Comparison of ENCODE assay signal across 8 cellular contexts in genomic region chr1:45518910-45519309, GRCh38. TPM values are rescaled to one million over a fixed set of nuclear protein-coding genes. Genes with fewer than 3 reads are reported as not detected.
DNase-seq lines count a peak whose midpoint lies in the region; ATAC-seq, FAIRE-seq and TF ChIP-seq lines count a peak whose summit lies in the region.
"Had no signal": no experiment of that assay in that cellular context is flagged by ENCODE, and none has a peak within 500 bp of the region (broad histone marks: within the 10 kb centered on the region; RNA-seq: fewer than 3 reads in every experiment).

No MANE protein-coding gene starts in this region.

- H3K36me3 ChIP-seq in GM23248 (ENCODE audit: low read depth) (peaks cover 41% of the 10 kb centered on the region), Peyer's patch (peaks cover 0 to 36% (median under 1%) of the 10 kb centered on the region in 3 donors), endothelial cell of umbilical vein (ENCODE audit: control insufficient read depth in 2 of 2, extremely low read depth in 1 of 2, insufficient read depth in 2 of 2, low read length in 2 of 2) (peaks cover 23 to 25% of the 10 kb centered on the region in 2 experiments)

- H3F3A ChIP-seq in GM23248 (ENCODE audit: insufficient read depth): peaks cover 47% of the 10 kb centered on the region

- no peak overlapping the region for H2AFZ ChIP-seq in GM23248
- no peak overlapping the region for H2AFZ ChIP-seq in endothelial cell of umbilical vein (ENCODE audit: low read depth, low read length)

- peak overlapping the region; percentile 98 for H3K4me3 ChIP-seq in GM23248
- peak overlapping the region in 3 of 4 donors; percentile 6 to 94 (median 75) for H3K4me3 ChIP-seq in Peyer's patch
- peak overlapping the region in 1 of 3 experiments; percentile 39 for H3K4me3 ChIP-seq in endothelial cell of umbilical vein (replicated peaks in 1 of 3; ENCODE audit: insufficient read depth in 1 of 3, low read depth in 1 of 3, low read length in 3 of 3)
- peak overlapping the region; percentile 32 for H3K4me3 ChIP-seq in retinal pigment epithelial cell (ENCODE audit: low read length)

- no peaks in the 10 kb centered on the region for H3K9me1 ChIP-seq in endothelial cell of umbilical vein (replicated peaks; ENCODE audit: control insufficient read depth, extremely low read depth, insufficient read depth, low read length)

- H3K9me2 ChIP-seq in GM23248 (ENCODE audit: insufficient read depth): no peaks in the 10 kb centered on the region

- peaks cover 25% of the 10 kb centered on the region for H3K4me1 ChIP-seq in GM23248 (ENCODE audit: insufficient read depth)
- H3K4me1 ChIP-seq in Peyer's patch: peaks cover 0 to 44% (median 7%) of the 10 kb centered on the region in 4 donors
- H3K4me1 ChIP-seq in endothelial cell of umbilical vein (ENCODE audit: control insufficient read depth, extremely low read depth, insufficient read depth, low read length): peaks cover 19% of the 10 kb centered on the region

- intact Hi-C loops in endothelial cell of umbilical vein (cut with micrococcal nuclease): no loop called here

- H3K9ac ChIP-seq in GM23248: peak overlapping the region; percentile 38; the same call in 1 of the 2 replicates
- no peak overlapping the region for H3K9ac ChIP-seq in endothelial cell of umbilical vein (replicated peaks; ENCODE audit: extremely low read depth, insufficient read depth, low read length)

- WGBS in GM23248 (ENCODE audit: low coverage in 1 of 2, low lambda C conversion rate in 2 of 2, missing lambda C conversion rate in 2 of 2), 2 experiments: 7 to 8% methylated on average over 1 of the region's 1 CpG

- dilution Hi-C loops in endothelial cell of umbilical vein (cut with MboI; ENCODE audit: extremely low pct_ligation_motif_present, low sequenced_read_pairs): no loop called here

- no TSS peak for BruUV-seq in endothelial cell of umbilical vein (replicated peaks; lab: Mats Ljungman, UMichigan)

- H3K79me2 ChIP-seq in GM23248 (ENCODE audit: insufficient read depth) (peaks cover 73% of the 10 kb centered on the region), endothelial cell of umbilical vein (ENCODE audit: control insufficient read depth, insufficient read depth, low read length) (peaks cover 60% of the 10 kb centered on the region)

- no peak for DNase-seq in GM23248
- no peak for DNase-seq in Peyer's patch
- peak; percentile 33 for DNase-seq in endothelial cell of umbilical vein (ENCODE audit: low read depth, low spot score)
- no peak for DNase-seq in retinal pigment epithelial cell (ENCODE audit: low read depth)
- DNase-seq in NCI-H2227 (lab: John Stamatoyannopoulos, UW; ENCODE audit: unreplicated experiment): no peak
- DNase-seq: NCI-H510A treated with DMSO at 0.1 percent for 48 hours had no signal

- H3K27me3 ChIP-seq in GM23248 (replicated peaks; ENCODE audit: insufficient read depth): no peaks in the 10 kb centered on the region
- no peaks in the 10 kb centered on the region for H3K27me3 ChIP-seq in Peyer's patch
- no peaks in the 10 kb centered on the region for H3K27me3 ChIP-seq in endothelial cell of umbilical vein (ENCODE audit: control insufficient read depth in 2 of 2, insufficient read depth in 2 of 2, low read length in 2 of 2)

- H3K4me2 ChIP-seq in GM23248 (ENCODE audit: unreplicated experiment) (peak overlapping the region; percentile 62), endothelial cell of umbilical vein (ENCODE audit: insufficient read depth, low read length) (peak overlapping the region; percentile 65)

- ATAC-seq in GM21423 (IDR thresholded peaks at IDR 0.05; ENCODE audit: unreplicated experiment) (no peak), GM19463 (IDR thresholded peaks at IDR 0.05; ENCODE audit: unreplicated experiment) (no peak)

- TF ChIP-seq POLR2A in Peyer's patch (IDR thresholded peaks at IDR 0.05) (no peak), endothelial cell of umbilical vein (IDR thresholded peaks at IDR 0.05; ENCODE audit: low read depth, low read length) (no peak)

- peak; percentile 43 for FAIRE-seq in endothelial cell of umbilical vein (lab: Jason Lieb, UNC)

- H3K9me3 ChIP-seq in GM23248 (ENCODE audit: low read depth) (no peaks in the 10 kb centered on the region), Peyer's patch (no peaks in the 10 kb centered on the region), endothelial cell of umbilical vein (replicated peaks; ENCODE audit: control insufficient read depth, insufficient read depth, low read length) (no peaks in the 10 kb centered on the region)

- in situ Hi-C loops in GM23248 (cut with MboI): no loop called here

- TF ChIP-seq CTCF in Peyer's patch (IDR thresholded peaks at IDR 0.05) (no peak), endothelial cell of umbilical vein (IDR thresholded peaks at IDR 0.05; ENCODE audit: extremely low read depth in 1 of 2, insufficient read depth in 1 of 2, low read depth in 1 of 2, low read length in 2 of 2) (no peak), retinal pigment epithelial cell (conservative IDR thresholded peaks at IDR 0.05; ENCODE audit: low read depth, low read length) (no peak)

- CTCF ChIA-PET in endothelial cell of umbilical vein (lab: Charles Lee): interaction anchor here (1.1 to 4.2 kb wide), 5 partner anchors 8 to 54 kb away, joined by 3 to 25 read pairs (median 5); partner anchors contain the start of gene AKR1A1

- POLR2A ChIA-PET in endothelial cell of umbilical vein (lab: Charles Lee): interaction anchor here (0.6 to 5.1 kb wide), 8 partner anchors 27 to 597 kb away, joined by 3 to 83 read pairs (median 4); partner anchors contain the start of genes AKR1A1, MUTYH, NASP and TOE1

- H4K20me1 ChIP-seq in GM23248 (ENCODE audit: insufficient read depth) (no peaks in the 10 kb centered on the region; the same call in 1 of the 2 replicates), endothelial cell of umbilical vein (replicated peaks; ENCODE audit: control insufficient read depth, extremely low read depth, insufficient read depth, low read length) (no peaks in the 10 kb centered on the region)

- H3K27ac ChIP-seq in GM23248 (no peak overlapping the region), Peyer's patch (peak overlapping the region in 1 of 4 donors; percentile 25), endothelial cell of umbilical vein (ENCODE audit: insufficient read depth, low read depth, low read length) (no peak overlapping the region)

RNA-seq across cellular contexts. Expression of gene PRDX1, which starts 2.8 kb away (rescaled TPM):
- 462 and 474 TPM in 2 replicates for total RNA-seq in GM23248 (2014; rRNA removed; shearing (Covaris generic))
- polyA plus RNA-seq in GM23248 (2016; fragmentation: Nextera tagmentation; extraction: Ambion mirVana): 759 and 775 TPM in 2 replicates
- 100 to 1,000 TPM; 214 to 501 (median 292) TPM for total RNA-seq in Peyer's patch
- 681 and 685 TPM in 2 replicates for total RNA-seq in endothelial cell of umbilical vein
- polyA plus RNA-seq in endothelial cell of umbilical vein: 500 and 622 TPM in 2 replicates
- polyA plus RNA-seq in endothelial cell of umbilical vein (2011; cell fraction: cytosol; rRNA removed): 609 and 648 TPM in 2 replicates
- polyA plus RNA-seq in endothelial cell of umbilical vein (2011; cell fraction: nucleus; rRNA removed): 266 and 322 TPM in 2 replicates
- 755 and 1,222 TPM in 2 replicates for polyA plus RNA-seq in endothelial cell of umbilical vein (2012)
- polyA minus RNA-seq in endothelial cell of umbilical vein: 370 and 390 TPM in 2 replicates
- polyA minus RNA-seq in endothelial cell of umbilical vein (2011; cell fraction: cytosol; rRNA and poly(A)+ RNA removed): 392 TPM
- 79.7 and 90.1 TPM in 2 replicates for polyA minus RNA-seq in endothelial cell of umbilical vein (2011; cell fraction: nucleus; rRNA and poly(A)+ RNA removed)

RNA-seq across cellular contexts. Expression of gene MMACHC, which starts 18.8 kb away (rescaled TPM):
- 2.8 and 12.9 TPM in 2 replicates for total RNA-seq in GM23248 (2014; rRNA removed; shearing (Covaris generic))
- 4.4 and 4.5 TPM in 2 replicates for polyA plus RNA-seq in GM23248 (2016; fragmentation: Nextera tagmentation; extraction: Ambion mirVana)
- 1 to 10 TPM; 2.5 to 5.1 (median 3.4) TPM for total RNA-seq in Peyer's patch
- 6.0 and 6.9 TPM in 2 replicates for total RNA-seq in endothelial cell of umbilical vein
- polyA plus RNA-seq in endothelial cell of umbilical vein: 4.6 and 4.7 TPM in 2 replicates
- 3.0 and 3.1 TPM in 2 replicates for polyA plus RNA-seq in endothelial cell of umbilical vein (2011; cell fraction: cytosol; rRNA removed)
- polyA plus RNA-seq in endothelial cell of umbilical vein (2011; cell fraction: nucleus; rRNA removed): 1.3 and 2.1 TPM in 2 replicates
- polyA plus RNA-seq in endothelial cell of umbilical vein (2012): 3.2 and 3.4 TPM in 2 replicates
- 6.5 and 10.5 TPM in 2 replicates for polyA minus RNA-seq in endothelial cell of umbilical vein
- polyA minus RNA-seq in endothelial cell of umbilical vein (2011; cell fraction: cytosol; rRNA and poly(A)+ RNA removed): 12.4 TPM
- polyA minus RNA-seq in endothelial cell of umbilical vein (2011; cell fraction: nucleus; rRNA and poly(A)+ RNA removed): 0.82 and 1.5 TPM in 2 replicates

RNA-seq across cellular contexts. Expression of gene CCDC163, which starts 19.0 kb away (rescaled TPM):
- total RNA-seq in GM23248 (2014; rRNA removed; shearing (Covaris generic)): 0.76 and 1.4 TPM in 2 replicates
- polyA plus RNA-seq in GM23248 (2016; fragmentation: Nextera tagmentation; extraction: Ambion mirVana): 1.8 TPM in 2 replicates
- total RNA-seq in Peyer's patch: 1 to 10 TPM in 2 of 4 donors, under 1 TPM in 1, not detected in 1; 0.94 to 3.7 (median 1.7) TPM
- total RNA-seq in endothelial cell of umbilical vein: 2.0 and 2.6 TPM in 2 replicates
- polyA plus RNA-seq in endothelial cell of umbilical vein: 2.3 and 2.7 TPM in 2 replicates
- 1.8 and 2.0 TPM in 2 replicates for polyA plus RNA-seq in endothelial cell of umbilical vein (2011; cell fraction: cytosol; rRNA removed)
- 0.84 and 1.3 TPM in 2 replicates for polyA plus RNA-seq in endothelial cell of umbilical vein (2011; cell fraction: nucleus; rRNA removed)
- polyA plus RNA-seq in endothelial cell of umbilical vein (2012): 1.7 and 2.3 TPM in 2 replicates
- 2.1 and 2.9 TPM in 2 replicates for polyA minus RNA-seq in endothelial cell of umbilical vein
- polyA minus RNA-seq in endothelial cell of umbilical vein (2011; cell fraction: cytosol; rRNA and poly(A)+ RNA removed): 2.9 TPM
- 0.77 and 1.3 TPM in 2 replicates for polyA minus RNA-seq in endothelial cell of umbilical vein (2011; cell fraction: nucleus; rRNA and poly(A)+ RNA removed)

RNA-seq across cellular contexts. Expression of gene TESK2, which starts 27.9 kb away (rescaled TPM):
- 1.1 and 1.3 TPM in 2 replicates for total RNA-seq in GM23248 (2014; rRNA removed; shearing (Covaris generic))
- polyA plus RNA-seq in GM23248 (2016; fragmentation: Nextera tagmentation; extraction: Ambion mirVana) (1.5 and 1.8 TPM in 2 replicates), endothelial cell of umbilical vein (2.3 and 2.6 TPM in 2 replicates)
- total RNA-seq in Peyer's patch (10 to 100 TPM; 16.5 to 30.5 (median 23.2) TPM), endothelial cell of umbilical vein (2.1 and 2.2 TPM in 2 replicates)
- polyA plus RNA-seq in endothelial cell of umbilical vein (2011; cell fraction: cytosol; rRNA removed): 2.4 and 2.5 TPM in 2 replicates
- 3.1 and 4.9 TPM in 2 replicates for polyA plus RNA-seq in endothelial cell of umbilical vein (2011; cell fraction: nucleus; rRNA removed)
- polyA plus RNA-seq in endothelial cell of umbilical vein (2012): 0.78 and 1.1 TPM in 2 replicates
- 2.7 TPM in 2 replicates for polyA minus RNA-seq in endothelial cell of umbilical vein
- polyA minus RNA-seq in endothelial cell of umbilical vein (2011; cell fraction: cytosol; rRNA and poly(A)+ RNA removed): 1.3 TPM
- 1.3 and 2.1 TPM in 2 replicates for polyA minus RNA-seq in endothelial cell of umbilical vein (2011; cell fraction: nucleus; rRNA and poly(A)+ RNA removed)

RNA-seq across cellular contexts. Expression of gene AKR1A1, which starts 31.7 kb away (rescaled TPM):
- total RNA-seq in GM23248 (2014; rRNA removed; shearing (Covaris generic)): 76.3 and 86.9 TPM in 2 replicates
- polyA plus RNA-seq in GM23248 (2016; fragmentation: Nextera tagmentation; extraction: Ambion mirVana) (106 and 108 TPM in 2 replicates), endothelial cell of umbilical vein (216 and 227 TPM in 2 replicates)
- total RNA-seq in Peyer's patch (100 to 1,000 TPM; 161 to 305 (median 201) TPM), endothelial cell of umbilical vein (166 and 172 TPM in 2 replicates)
- polyA plus RNA-seq in endothelial cell of umbilical vein (2011; cell fraction: cytosol; rRNA removed): 211 and 221 TPM in 2 replicates
- polyA plus RNA-seq in endothelial cell of umbilical vein (2011; cell fraction: nucleus; rRNA removed): 187 and 203 TPM in 2 replicates
- polyA plus RNA-seq in endothelial cell of umbilical vein (2012): 109 and 119 TPM in 2 replicates
- 183 and 200 TPM in 2 replicates for polyA minus RNA-seq in endothelial cell of umbilical vein
- 71.2 TPM for polyA minus RNA-seq in endothelial cell of umbilical vein (2011; cell fraction: cytosol; rRNA and poly(A)+ RNA removed)
- polyA minus RNA-seq in endothelial cell of umbilical vein (2011; cell fraction: nucleus; rRNA and poly(A)+ RNA removed): 47.4 and 57.1 TPM in 2 replicates
